In genomic region chr18:32582455-32582854, GRCh38 we compare ENCODE assay signal across 22 cellular contexts.
DNase-seq lines count a peak whose midpoint lies in the region; ATAC-seq, FAIRE-seq and TF ChIP-seq lines count a peak whose summit lies in the region.
"Had no signal": no experiment of that assay in that cellular context is flagged by ENCODE, and none has a peak within 500 bp of the region (broad histone marks: within the 10 kb centered on the region; RNA-seq: fewer than 3 reads in every experiment).

No MANE protein-coding gene starts in this region.

- H3K36me3 ChIP-seq in astrocyte (ENCODE audit: insufficient read depth, low read length) (no peaks in the 10 kb centered on the region), upper lobe of left lung (no peaks in the 10 kb centered on the region)
- H3K36me3 ChIP-seq: Peyer's patch had no signal

- WGBS in upper lobe of left lung, 2 donors = 76 to 78% methylated on average over 3 of the region's 3 CpGs

- in situ Hi-C loops in Caki2 (cut with HindIII; ENCODE audit: low pct_unique_long_range_greater_than_20kb, low sequenced_read_pairs) = no loop called here

- no peak for TF ChIP-seq POLR2A in upper lobe of left lung (IDR thresholded peaks at IDR 0.05)

- no peak overlapping the region for H3K4me3 Mint-ChIP-seq in astrocyte (ENCODE audit: unreplicated experiment)
- no peak overlapping the region for H3K4me3 Mint-ChIP-seq in nephron progenitor cell
- H3K4me3 Mint-ChIP-seq: CD14-positive monocyte had no signal

- H3K9me3 ChIP-seq in astrocyte (ENCODE audit: insufficient read depth, low read depth, low read length) (no peaks in the 10 kb centered on the region), upper lobe of left lung (no peaks in the 10 kb centered on the region)
- H3K9me3 ChIP-seq: Peyer's patch had no signal

- H3K4me1 ChIP-seq in astrocyte (ENCODE audit: insufficient read depth, low read length) = no peaks in the 10 kb centered on the region
- H3K4me1 ChIP-seq in upper lobe of left lung = no peaks in the 10 kb centered on the region
- H3K4me1 ChIP-seq: Peyer's patch had no signal

- peak; percentile 69 for DNase-seq in Caki2 (ENCODE audit: low read depth)
- DNase-seq in astrocyte (ENCODE audit: low read depth) = peak; percentile 37
- DNase-seq in glomerular visceral epithelial cell (ENCODE audit: extremely low spot score) = peak; percentile 7
- no peak for DNase-seq in nephron progenitor cell
- DNase-seq in iPS-NIHi7 (ENCODE audit: extremely low spot score) = no peak
- no peak for DNase-seq in upper lobe of left lung
- no peak for DNase-seq in activated CD4-positive, CD25-positive, alpha-beta regulatory T cell treated with anti-CD3 and anti-CD28 coated beads, Interleukin-2, amount 50 U/mL, for 72 hours
- DNase-seq: 8988T; DMS153; GF-D8; GOT3; NCI-H1105; NCI-H2081 treated with DMSO at 0.1 percent for 48 hours; NCI-H510A; NCI-H748 treated with DMSO at 0.1 percent for 48 hours; NK-92 treated with Interleukin-12 subunit alpha and Interleukin-12 subunit beta, amount 100 ng/mL, for 24 hours; Peyer's patch had no signal

- H3K27ac Mint-ChIP-seq in astrocyte (ENCODE audit: unreplicated experiment) = no peak overlapping the region
- peak overlapping the region; percentile 59 for H3K27ac Mint-ChIP-seq in nephron progenitor cell
- H3K27ac Mint-ChIP-seq: CD14-positive monocyte had no signal

- peaks cover 4% of the 10 kb centered on the region for H3K27me3 Mint-ChIP-seq in astrocyte (ENCODE audit: low read depth, unreplicated experiment)
- peaks cover 2% of the 10 kb centered on the region for H3K27me3 Mint-ChIP-seq in nephron progenitor cell (ENCODE audit: low read depth, poor library complexity)

- H3K27me3 ChIP-seq in astrocyte (ENCODE audit: insufficient read depth, low read length) (no peaks in the 10 kb centered on the region), upper lobe of left lung (no peaks in the 10 kb centered on the region)
- H3K27me3 ChIP-seq: Peyer's patch had no signal

- H3K79me2 ChIP-seq in astrocyte (ENCODE audit: insufficient read depth, low read length) = no peaks in the 10 kb centered on the region

- H3K9me3 Mint-ChIP-seq in astrocyte (ENCODE audit: unreplicated experiment) (peaks cover 7% of the 10 kb centered on the region), nephron progenitor cell (peaks cover 15% of the 10 kb centered on the region)

- no peaks in the 10 kb centered on the region for H4K20me1 ChIP-seq in astrocyte (ENCODE audit: insufficient read depth, low read length)

- H3K27ac ChIP-seq in astrocyte (ENCODE audit: low read depth, low read length) (no peak overlapping the region), upper lobe of left lung (no peak overlapping the region)
- H3K27ac ChIP-seq: Peyer's patch had no signal

- H2AFZ ChIP-seq in astrocyte (ENCODE audit: low read depth, low read length) = peak overlapping the region; percentile 14

- ATAC-seq in upper lobe of left lung (ENCODE audit: low FRiP score in 2 of 2) (no peak), HG02678 (IDR thresholded peaks at IDR 0.05; ENCODE audit: unreplicated experiment) (no peak)
- ATAC-seq: HCT116, K562, Right ventricle myocardium inferior had no signal

- H3K4me3 ChIP-seq in astrocyte (ENCODE audit: insufficient read depth, low read depth, low read length) (no peak overlapping the region), upper lobe of left lung (no peak overlapping the region)
- H3K4me3 ChIP-seq: K562, Peyer's patch had no signal

- no peak overlapping the region for H3K9ac ChIP-seq in astrocyte (ENCODE audit: low read length)

- TF ChIP-seq EP300 in upper lobe of left lung (IDR thresholded peaks at IDR 0.05) = no peak

- H3K4me1 Mint-ChIP-seq in astrocyte (ENCODE audit: low read depth, unreplicated experiment) (no peaks in the 10 kb centered on the region), nephron progenitor cell (peaks cover 4% of the 10 kb centered on the region)
- H3K4me1 Mint-ChIP-seq: CD14-positive monocyte had no signal

- H3K36me3 Mint-ChIP-seq in astrocyte (ENCODE audit: low read depth, unreplicated experiment) (no peaks in the 10 kb centered on the region), nephron progenitor cell (ENCODE audit: low read depth) (peaks cover 8% of the 10 kb centered on the region)
- H3K36me3 Mint-ChIP-seq: CD14-positive monocyte had no signal

- FAIRE-seq in astrocyte (lab: Jason Lieb, UNC) = no peak
- FAIRE-seq: K562 had no signal

- no peak for TF ChIP-seq CTCF in astrocyte (IDR thresholded peaks at IDR 0.05; ENCODE audit: insufficient read depth, low read depth, low read length)
- no peak for TF ChIP-seq CTCF in nephron progenitor cell (IDR thresholded peaks at IDR 0.05)
- TF ChIP-seq CTCF in upper lobe of left lung (IDR thresholded peaks at IDR 0.05) = no peak

- no peak overlapping the region for H3K4me2 ChIP-seq in astrocyte (ENCODE audit: low read length)

Comparison
In these comparisons a context has a peak if more than half of its experiments do, and no peak if none do; other contexts are left out.
1. DNase-seq: peak in Caki2 (single experiment), astrocyte (single experiment) and glomerular visceral epithelial cell (single experiment); none in nephron progenitor cell (single experiment), iPS-NIHi7 (single experiment), upper lobe of left lung (0 of 2) and activated CD4-positive, CD25-positive, alpha-beta regulatory T cell treated with anti-CD3 and anti-CD28 coated beads, Interleukin-2, amount 50 U/mL, for 72 hours (single experiment).